In the genomic region with DNA sequence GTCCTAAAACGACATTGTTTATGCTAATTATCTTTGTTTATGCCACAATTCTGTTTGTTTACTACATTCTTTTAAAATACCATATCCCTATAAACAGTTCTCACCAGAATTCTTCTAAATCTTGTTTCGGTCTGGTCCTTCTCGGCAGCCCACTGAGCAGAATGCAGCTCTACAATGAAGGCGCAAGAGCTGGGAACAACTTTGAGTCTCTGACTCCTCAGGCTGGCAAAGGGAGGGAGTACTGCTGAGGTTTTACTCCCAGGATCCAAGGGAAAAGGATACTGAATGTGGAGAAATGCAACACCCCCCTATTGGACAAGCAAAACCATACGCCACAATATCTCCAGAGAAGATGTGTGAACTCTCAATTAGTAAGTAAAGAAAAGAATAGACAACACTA, we compare ENCODE assay signal across 1 cellular context.
TF ChIP-seq lines count a peak whose summit lies in the region.

No MANE protein-coding gene starts in this region.

TF ChIP-seq in HepG2, 621 proteins besides CTCF, POLR2A, EP300 and RAD21:
- TF ChIP-seq MYC (CRISPR knock-in tag; IDR thresholded peaks at IDR 0.05; ENCODE audit: borderline replicate concordance) (no peak), IKZF4 (CRISPR knock-in tag; IDR thresholded peaks at IDR 0.05; ENCODE audit: borderline replicate concordance, low read depth, not compliant biosample characterization) (no peak), ZNF260 (CRISPR knock-in tag; IDR thresholded peaks at IDR 0.05; ENCODE audit: borderline replicate concordance, low read depth) (no peak), POLR2G (IDR thresholded peaks at IDR 0.05; ENCODE audit: low read depth, low read length) (peak; percentile 49; the same call in 1 of the 2 replicates), RBM22 (optimal IDR thresholded peaks at IDR 0.05; ENCODE audit: low read length) (peak; percentile 55), RCOR2 (CRISPR knock-in tag; IDR thresholded peaks at IDR 0.05) (no peak), REPIN1 (CRISPR knock-in tag; IDR thresholded peaks at IDR 0.05; ENCODE audit: borderline replicate concordance, low read depth) (no peak), SIX4 (CRISPR knock-in tag; IDR thresholded peaks at IDR 0.05) (no peak), GATAD1 (CRISPR knock-in tag; IDR thresholded peaks at IDR 0.05) (no peak), SALL1 (CRISPR knock-in tag; IDR thresholded peaks at IDR 0.05) (peak; percentile 31; the same call in 1 of the 2 replicates), SIN3A (IDR thresholded peaks at IDR 0.05; ENCODE audit: borderline replicate concordance, low read depth, low read length) (0 out of 2 replicates have a peak, but pooled peaks have one; percentile 25), STAG1 (CRISPR knock-in tag; IDR thresholded peaks at IDR 0.05) (0 out of 2 replicates have a peak, but pooled peaks have one; percentile 8), ZNF850 (CRISPR knock-in tag; conservative IDR thresholded peaks at IDR 0.05) (no peak), ASH2L (IDR thresholded peaks at IDR 0.05; ENCODE audit: insufficient read length, low read depth, low read length) (peak; percentile 21), ONECUT2 (CRISPR knock-in tag; IDR thresholded peaks at IDR 0.05) (no peak), ZNF30 (CRISPR knock-in tag; IDR thresholded peaks at IDR 0.05) (no peak), ZMAT3 (CRISPR knock-in tag; conservative IDR thresholded peaks at IDR 0.05) (no peak), TCF7L2 (IDR thresholded peaks at IDR 0.05; ENCODE audit: low read depth, low read length) (no peak), NFE2 (CRISPR knock-in tag; IDR thresholded peaks at IDR 0.05) (no peak), ZNF207 (IDR thresholded peaks at IDR 0.05; ENCODE audit: borderline replicate concordance) (no peak)
- TF ChIP-seq, protein P1, sequence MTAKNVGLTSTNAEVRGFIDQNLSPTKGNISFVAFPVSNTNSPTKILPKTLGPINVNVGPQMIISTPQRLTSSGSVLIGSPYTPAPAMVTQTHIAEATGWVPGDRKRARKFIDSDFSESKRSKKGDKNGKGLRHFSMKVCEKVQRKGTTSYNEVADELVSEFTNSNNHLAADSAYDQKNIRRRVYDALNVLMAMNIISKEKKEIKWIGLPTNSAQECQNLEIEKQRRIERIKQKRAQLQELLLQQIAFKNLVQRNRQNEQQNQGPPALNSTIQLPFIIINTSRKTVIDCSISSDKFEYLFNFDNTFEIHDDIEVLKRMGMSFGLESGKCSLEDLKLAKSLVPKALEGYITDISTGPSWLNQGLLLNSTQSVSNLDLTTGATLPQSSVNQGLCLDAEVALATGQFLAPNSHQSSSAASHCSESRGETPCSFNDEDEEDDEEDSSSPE (CRISPR knock-in tag; IDR thresholded peaks at IDR 0.05) = no peak
- TF ChIP-seq, protein P2, sequence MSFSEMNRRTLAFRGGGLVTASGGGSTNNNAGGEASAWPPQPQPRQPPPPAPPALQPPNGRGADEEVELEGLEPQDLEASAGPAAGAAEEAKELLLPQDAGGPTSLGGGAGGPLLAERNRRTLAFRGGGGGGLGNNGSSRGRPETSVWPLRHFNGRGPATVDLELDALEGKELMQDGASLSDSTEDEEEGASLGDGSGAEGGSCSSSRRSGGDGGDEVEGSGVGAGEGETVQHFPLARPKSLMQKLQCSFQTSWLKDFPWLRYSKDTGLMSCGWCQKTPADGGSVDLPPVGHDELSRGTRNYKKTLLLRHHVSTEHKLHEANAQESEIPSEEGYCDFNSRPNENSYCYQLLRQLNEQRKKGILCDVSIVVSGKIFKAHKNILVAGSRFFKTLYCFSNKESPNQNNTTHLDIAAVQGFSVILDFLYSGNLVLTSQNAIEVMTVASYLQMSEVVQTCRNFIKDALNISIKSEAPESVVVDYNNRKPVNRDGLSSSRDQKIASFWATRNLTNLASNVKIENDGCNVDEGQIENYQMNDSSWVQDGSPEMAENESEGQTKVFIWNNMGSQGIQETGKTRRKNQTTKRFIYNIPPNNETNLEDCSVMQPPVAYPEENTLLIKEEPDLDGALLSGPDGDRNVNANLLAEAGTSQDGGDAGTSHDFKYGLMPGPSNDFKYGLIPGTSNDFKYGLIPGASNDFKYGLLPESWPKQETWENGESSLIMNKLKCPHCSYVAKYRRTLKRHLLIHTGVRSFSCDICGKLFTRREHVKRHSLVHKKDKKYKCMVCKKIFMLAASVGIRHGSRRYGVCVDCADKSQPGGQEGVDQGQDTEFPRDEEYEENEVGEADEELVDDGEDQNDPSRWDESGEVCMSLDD (CRISPR knock-in tag; IDR thresholded peaks at IDR 0.05; ENCODE audit: borderline replicate concordance) = no peak
TF ChIP-seq in HepG2: peak in this region for 6.
